10 cellular contexts compared by ENCODE assay signal in the genomic region with DNA sequence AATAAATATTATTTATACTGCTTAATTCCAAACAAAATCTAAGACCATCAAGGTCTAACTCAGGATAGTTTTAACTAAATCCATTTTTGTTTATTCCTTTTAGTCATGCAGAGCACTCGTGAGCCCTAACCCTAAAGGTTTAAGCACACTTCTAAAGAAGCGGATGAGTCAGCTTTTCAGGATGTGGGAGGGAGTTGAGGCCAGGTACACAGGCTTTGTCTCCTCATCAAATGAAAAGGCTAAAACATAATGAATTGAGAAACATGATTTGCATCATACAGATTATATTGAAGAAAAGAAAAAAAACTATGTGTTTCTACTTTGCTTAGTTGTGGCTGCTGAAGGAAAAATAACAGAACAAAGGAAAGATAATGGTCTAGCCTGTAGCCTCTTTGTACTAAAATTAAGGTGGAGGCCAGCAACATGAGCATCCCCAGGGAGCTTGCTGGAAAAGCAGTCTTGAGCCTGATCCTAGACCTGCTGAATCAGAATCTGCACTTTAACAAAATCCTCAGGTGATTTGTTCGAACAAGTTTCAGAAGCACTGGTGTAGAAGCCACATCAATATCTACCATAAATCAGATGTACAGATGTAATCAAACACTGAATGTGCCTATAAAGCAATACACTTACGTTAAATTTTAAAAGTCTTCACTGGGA.
DNase-seq lines count a peak whose midpoint lies in the region.
"Had no signal": no experiment of that assay in that cellular context is flagged by ENCODE, and none has a peak within 500 bp of the region (broad histone marks: within the 10 kb centered on the region; RNA-seq: fewer than 3 reads in every experiment).

No MANE protein-coding gene starts in this region.

- H3K27ac ChIP-seq in HUES48 (ENCODE audit: low read depth, low read length), result peak overlapping the region; percentile 83

- H3K4me1 ChIP-seq in HUES48 (ENCODE audit: control insufficient read depth, insufficient read depth, low read length), result peaks cover 26% of the 10 kb centered on the region

- peak overlapping the region; percentile 48 for H3K9ac ChIP-seq in HUES48 (ENCODE audit: low read depth, low read length)

- H3K9me3 ChIP-seq in HUES48 (ENCODE audit: control insufficient read depth, insufficient read depth, low read length), result no peaks in the 10 kb centered on the region
- H3K9me3 ChIP-seq: MG63 had no signal

- peaks cover 74% of the 10 kb centered on the region for H3K36me3 ChIP-seq in HUES48 (ENCODE audit: control insufficient read depth, insufficient read depth, low read length)

- H3K4me3 ChIP-seq in HUES48 (ENCODE audit: low read depth, low read length), result peak overlapping the region; percentile 1; the same call in 1 of the 2 replicates
- H3K4me3 ChIP-seq: MG63 had no signal

- DNase-seq in activated CD4-positive, alpha-beta T cell treated with anti-CD3 and anti-CD28 coated beads for 48 hours, result peak; percentile 57
- DNase-seq in effector CD4-positive, alpha-beta T cell, result peak; percentile 13
- DNase-seq in stimulated activated CD4-positive, alpha-beta T cell treated with anti-CD3 and anti-CD28 coated beads, Interleukin-2, amount 100 ng/mL, for 24 hours, result peak; percentile 17 to 46
- no peak for DNase-seq in KG1 (lab: John Stamatoyannopoulos, UW)
- no peak for DNase-seq in NCI-H1930 (lab: John Stamatoyannopoulos, UW)
- DNase-seq in GOT3 (lab: John Stamatoyannopoulos, UW), result no peak
- no peak for DNase-seq in NK-92 (lab: John Stamatoyannopoulos, UW; ENCODE audit: unreplicated experiment)
- DNase-seq: MG63, SHP77 had no signal

- H3K27me3 ChIP-seq in HUES48 (ENCODE audit: control insufficient read depth, insufficient read depth, low read length), result no peaks in the 10 kb centered on the region
- H3K27me3 ChIP-seq: MG63 had no signal

Comparison
In these comparisons a context has a peak if more than half of its experiments do, and no peak if none do; other contexts are left out.
1. DNase-seq: peak in activated CD4-positive, alpha-beta T cell treated with anti-CD3 and anti-CD28 coated beads for 48 hours (single experiment), effector CD4-positive, alpha-beta T cell (single experiment) and stimulated activated CD4-positive, alpha-beta T cell treated with anti-CD3 and anti-CD28 coated beads, Interleukin-2, amount 100 ng/mL, for 24 hours (2 of 2); none in KG1 (single experiment), NCI-H1930 (0 of 2), GOT3 (single experiment) and NK-92 (single experiment).